ENCODE assay signal across 12 cellular contexts in genomic region chr16:3029499-3030127, GRCh38. TPM values are rescaled to one million over a fixed set of nuclear protein-coding genes. Genes with fewer than 3 reads are reported as not detected.
DNase-seq lines count a peak whose midpoint lies in the region; ATAC-seq and TF ChIP-seq lines count a peak whose summit lies in the region.
"Had no signal": no experiment of that assay in that cellular context is flagged by ENCODE, and none has a peak within 500 bp of the region (broad histone marks: within the 10 kb centered on the region; RNA-seq: fewer than 3 reads in every experiment).

No MANE protein-coding gene starts in this region.

- peaks cover 11% of the 10 kb centered on the region for H3K36me3 Mint-ChIP-seq in activated CD8-positive, alpha-beta memory T cell treated with anti-CD3 and anti-CD28 coated beads, Interleukin-2, amount 10 ng/mL, durations not matched to agents 7 days and 5 days
- H3K36me3 Mint-ChIP-seq in mesothelial cell of epicardium = peaks cover 9% of the 10 kb centered on the region

- TF ChIP-seq EP300 in suprapubic skin (IDR thresholded peaks at IDR 0.05) = no peak

- peak; percentile 66 for ATAC-seq in activated CD8-positive, alpha-beta memory T cell treated with anti-CD3 and anti-CD28 coated beads, Interleukin-2, amount 10 ng/mL, durations not matched to agents 7 days and 5 days
- no peak for ATAC-seq in GM18861 (IDR thresholded peaks at IDR 0.05; ENCODE audit: unreplicated experiment)
- ATAC-seq: gastrocnemius medialis had no signal

- no peak overlapping the region for H3K27ac ChIP-seq in suprapubic skin
- H3K27ac ChIP-seq: gastrocnemius medialis, prostate gland had no signal

- H3K4me3 Mint-ChIP-seq in activated CD8-positive, alpha-beta memory T cell treated with anti-CD3 and anti-CD28 coated beads, Interleukin-2, amount 10 ng/mL, durations not matched to agents 7 days and 5 days = peak overlapping the region; percentile 65
- H3K4me3 Mint-ChIP-seq in mesothelial cell of epicardium = no peak overlapping the region

- CTCF ChIA-PET in activated CD8-positive, alpha-beta memory T cell treated with anti-CD3 and anti-CD28 coated beads, Interleukin-2, amount 10 ng/mL, durations not matched to agents 7 days and 5 days (lab: Charles Lee) = interaction anchor here (0.9 to 17.9 kb wide), 15 partner anchors 9 to 161 kb away, joined by 3 to 370 read pairs (median 17); partner anchors contain the start of genes CLDN6, CLDN9, HCFC1R1 and IL32

- H3K4me1 Mint-ChIP-seq in activated CD8-positive, alpha-beta memory T cell treated with anti-CD3 and anti-CD28 coated beads, Interleukin-2, amount 10 ng/mL, durations not matched to agents 7 days and 5 days = peaks cover 44% of the 10 kb centered on the region
- peaks cover 5% of the 10 kb centered on the region for H3K4me1 Mint-ChIP-seq in mesothelial cell of epicardium

- DNase-seq in activated gamma-delta T cell treated with Interleukin-2 at 50 U/mL for 16 hours (peak; percentile 22), activated gamma-delta T cell (lab: John Stamatoyannopoulos, UW) (no peak), fibroblast of the aortic adventitia (ENCODE audit: low read depth) (peak; percentile 13), suprapubic skin (ENCODE audit: low spot score in 2 of 2) (no peak), NCI-H1417 (lab: John Stamatoyannopoulos, UW) (no peak), mesothelial cell of epicardium (ENCODE audit: low spot score in 2 of 2, unreplicated experiment in 2 of 2) (no peak)
- peak; percentile 81 for DNase-seq in activated CD8-positive, alpha-beta memory T cell treated with anti-CD3 and anti-CD28 coated beads, Interleukin-2, amount 10 ng/mL, durations not matched to agents 7 days and 5 days
- DNase-seq: gastrocnemius medialis, HCEC 1CT had no signal

- H3K36me3 ChIP-seq in suprapubic skin = peaks cover 19% of the 10 kb centered on the region
- H3K36me3 ChIP-seq: prostate gland had no signal

- TF ChIP-seq CTCF in fibroblast of the aortic adventitia (IDR thresholded peaks at IDR 0.05; ENCODE audit: insufficient read depth, low read length) (no peak), suprapubic skin (IDR thresholded peaks at IDR 0.05) (no peak), mesothelial cell of epicardium (IDR thresholded peaks at IDR 0.05; ENCODE audit: unreplicated experiment) (no peak)

- H3K4me1 ChIP-seq in suprapubic skin = peaks cover 45% of the 10 kb centered on the region

- H3K4me3 ChIP-seq in fibroblast of the aortic adventitia (ENCODE audit: low read depth, low read length) (no peak overlapping the region), suprapubic skin (peak overlapping the region; percentile 31)
- H3K4me3 ChIP-seq: gastrocnemius medialis, prostate gland had no signal

- peaks cover 36% of the 10 kb centered on the region for H3K27me3 ChIP-seq in suprapubic skin

- peak overlapping the region; percentile 62 for H3K27ac Mint-ChIP-seq in activated CD8-positive, alpha-beta memory T cell treated with anti-CD3 and anti-CD28 coated beads, Interleukin-2, amount 10 ng/mL, durations not matched to agents 7 days and 5 days
- no peak overlapping the region for H3K27ac Mint-ChIP-seq in mesothelial cell of epicardium

- WGBS in suprapubic skin = 19% methylated on average over 9 of the region's 55 CpGs

- H3K9me3 ChIP-seq in suprapubic skin = no peaks in the 10 kb centered on the region
- H3K9me3 ChIP-seq: gastrocnemius medialis, prostate gland had no signal

- H3K9me3 Mint-ChIP-seq in activated CD8-positive, alpha-beta memory T cell treated with anti-CD3 and anti-CD28 coated beads, Interleukin-2, amount 10 ng/mL, durations not matched to agents 7 days and 5 days (ENCODE audit: low read depth) = no peaks in the 10 kb centered on the region
- H3K9me3 Mint-ChIP-seq in mesothelial cell of epicardium = no peaks in the 10 kb centered on the region

- H3K27me3 Mint-ChIP-seq in activated CD8-positive, alpha-beta memory T cell treated with anti-CD3 and anti-CD28 coated beads, Interleukin-2, amount 10 ng/mL, durations not matched to agents 7 days and 5 days = peaks cover 49% of the 10 kb centered on the region
- peaks cover 28% of the 10 kb centered on the region for H3K27me3 Mint-ChIP-seq in mesothelial cell of epicardium (ENCODE audit: low read depth)

- no peak for TF ChIP-seq POLR2A in suprapubic skin (IDR thresholded peaks at IDR 0.05)

RNA-seq across cellular contexts. Expression of gene THOC6, which starts 5.8 kb away (rescaled TPM):
- total RNA-seq in activated CD8-positive, alpha-beta memory T cell treated with anti-CD3 and anti-CD28 coated beads, Interleukin-2, amount 10 ng/mL, durations not matched to agents 7 days and 5 days = 10 to 100 TPM; 45.6 to 51.5 TPM
- 16.3 and 30.2 TPM in 2 replicates for total RNA-seq in fibroblast of the aortic adventitia (ENCODE audit: low replicate concordance)
- 10 to 100 TPM; 15.8 to 27.0 (median 24.9) TPM for total RNA-seq in suprapubic skin
- total RNA-seq in mesothelial cell of epicardium = 59.8 to 62.4 TPM (median 60.2 TPM) in 3 replicates

RNA-seq across cellular contexts. Expression of gene HCFC1R1, which starts 5.9 kb away (rescaled TPM):
- total RNA-seq in activated CD8-positive, alpha-beta memory T cell treated with anti-CD3 and anti-CD28 coated beads, Interleukin-2, amount 10 ng/mL, durations not matched to agents 7 days and 5 days = 10 to 100 TPM; 31.8 to 34.3 TPM
- total RNA-seq in fibroblast of the aortic adventitia (ENCODE audit: low replicate concordance) (40.6 and 45.6 TPM in 2 replicates), suprapubic skin (10 to 100 TPM; 32.6 to 65.4 (median 51.5) TPM), mesothelial cell of epicardium (64.0 to 68.5 TPM (median 65.7 TPM) in 3 replicates)

RNA-seq across cellular contexts. Expression of gene BICDL2, which starts 7.1 kb away (rescaled TPM):
- total RNA-seq in activated CD8-positive, alpha-beta memory T cell treated with anti-CD3 and anti-CD28 coated beads, Interleukin-2, amount 10 ng/mL, durations not matched to agents 7 days and 5 days = under 1 TPM in 1 of 2 experiments, not detected in 1; 0.50 TPM
- total RNA-seq in fibroblast of the aortic adventitia (ENCODE audit: low replicate concordance) (not detected in 2 replicates), suprapubic skin (10 to 100 TPM; 58.4 to 77.6 (median 69.3) TPM), mesothelial cell of epicardium (4.5 to 5.8 TPM (median 5.1 TPM) in 3 replicates)
- total RNA-seq: Daoy had no signal

RNA-seq across cellular contexts. Expression of gene TNFRSF12A, which starts 9.4 kb away (rescaled TPM):
- total RNA-seq in activated CD8-positive, alpha-beta memory T cell treated with anti-CD3 and anti-CD28 coated beads, Interleukin-2, amount 10 ng/mL, durations not matched to agents 7 days and 5 days = 1 to 10 TPM; 5.5 to 5.9 TPM
- total RNA-seq in fibroblast of the aortic adventitia (ENCODE audit: low replicate concordance) = 26.7 and 124 TPM in 2 replicates
- total RNA-seq in suprapubic skin = 10 to 100 TPM in 3 of 4 donors, 1 to 10 TPM in 1; 2.3 to 59.6 (median 30.5) TPM
- total RNA-seq in mesothelial cell of epicardium = 44.6 to 45.5 TPM (median 45.1 TPM) in 3 replicates

RNA-seq across cellular contexts. Expression of gene CLDN6, which starts 11.6 kb away (rescaled TPM):
- total RNA-seq in activated CD8-positive, alpha-beta memory T cell treated with anti-CD3 and anti-CD28 coated beads, Interleukin-2, amount 10 ng/mL, durations not matched to agents 7 days and 5 days = not detected
- total RNA-seq in fibroblast of the aortic adventitia (ENCODE audit: low replicate concordance) (1.1 TPM in 1 of 2 replicates, not detected in the other), suprapubic skin (not detected), mesothelial cell of epicardium (257 to 267 TPM (median 260 TPM) in 3 replicates)
- total RNA-seq: Daoy had no signal

Comparison
In these comparisons a context has a peak if more than half of its experiments do, and no peak if none do; other contexts are left out.
1. DNase-seq: peak in activated gamma-delta T cell treated with Interleukin-2 at 50 U/mL for 16 hours (single experiment), activated CD8-positive, alpha-beta memory T cell treated with anti-CD3 and anti-CD28 coated beads, Interleukin-2, amount 10 ng/mL, durations not matched to agents 7 days and 5 days (single experiment) and fibroblast of the aortic adventitia (single experiment); none in activated gamma-delta T cell (single experiment), suprapubic skin (0 of 2), NCI-H1417 (0 of 3) and mesothelial cell of epicardium (0 of 2).